In the genomic region with DNA sequence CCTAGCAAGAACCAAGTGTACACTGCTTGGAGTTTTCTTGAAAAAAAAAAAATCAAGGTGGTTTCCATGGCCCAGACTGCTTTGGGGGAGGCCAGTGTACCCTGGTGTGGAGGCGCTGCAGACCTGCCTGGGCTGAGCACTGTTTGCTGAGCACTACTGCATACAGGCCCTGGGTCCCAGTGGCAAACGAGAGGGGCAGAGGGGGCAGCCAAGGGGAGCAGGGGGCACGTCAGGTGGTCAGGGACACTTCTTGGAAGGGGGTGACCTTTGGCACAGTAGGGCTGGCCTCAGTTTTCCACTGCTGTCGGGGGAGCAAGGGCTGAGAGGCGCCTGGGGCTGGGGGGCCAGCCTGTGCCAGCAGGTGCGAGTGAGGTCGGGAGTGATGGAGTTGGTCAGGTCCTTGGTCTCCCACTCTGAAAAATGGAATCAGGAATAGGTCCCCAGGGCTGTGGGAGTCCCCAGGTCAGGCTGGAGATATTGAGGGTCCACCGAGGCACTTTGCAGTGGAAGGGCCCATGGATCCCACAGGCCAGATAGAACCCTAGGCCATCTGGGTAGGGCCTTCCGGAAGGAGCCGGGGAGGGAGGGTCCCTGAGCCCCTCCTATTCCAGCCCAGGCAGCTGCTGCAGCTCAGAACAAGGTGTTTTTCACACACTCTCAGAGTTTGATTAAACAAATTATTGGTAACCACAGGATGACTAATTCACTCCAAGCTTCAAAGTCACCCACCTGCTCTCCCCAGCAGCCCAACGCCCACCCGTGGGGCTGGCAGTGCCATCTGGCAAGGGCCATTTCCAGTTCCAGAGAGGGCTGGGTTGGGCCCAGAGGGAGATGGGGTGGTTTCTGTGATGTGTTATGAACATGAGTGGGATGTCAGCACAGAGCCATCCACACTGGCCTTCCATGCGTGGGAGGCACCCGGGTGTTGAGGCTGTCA, we compare ENCODE assay signal across 9 cellular contexts. TPM values are rescaled to one million over a fixed set of nuclear protein-coding genes. Genes with fewer than 3 reads are reported as not detected.
DNase-seq lines count a peak whose midpoint lies in the region; TF ChIP-seq lines count a peak whose summit lies in the region.
"Had no signal": no experiment of that assay in that cellular context is flagged by ENCODE, and none has a peak within 500 bp of the region (broad histone marks: within the 10 kb centered on the region; RNA-seq: fewer than 3 reads in every experiment).

No MANE protein-coding gene starts in this region.

- TF ChIP-seq CTCF in WERI-Rb-1 (IDR thresholded peaks at IDR 0.05; ENCODE audit: low read depth, low read length) (no peak), coronary artery (IDR thresholded peaks at IDR 0.05) (no peak), prostate gland (IDR thresholded peaks at IDR 0.05) (no peak)

- peak overlapping the region; percentile 50 for H3K4me3 ChIP-seq in WERI-Rb-1 (ENCODE audit: low read depth, low read length)
- H3K4me3 ChIP-seq in coronary artery = peak overlapping the region; percentile 91
- H3K4me3 ChIP-seq in prostate gland = peak overlapping the region; percentile 49 to 55

- H3K36me3 ChIP-seq in WERI-Rb-1 (no peaks in the 10 kb centered on the region), prostate gland (no peaks in the 10 kb centered on the region)
- H3K36me3 ChIP-seq: SJSA1 had no signal

- WGBS in prostate gland = 75% methylated on average over 14 of the region's 14 CpGs

- H3K27me3 ChIP-seq in WERI-Rb-1 (ENCODE audit: insufficient read depth, low read depth, severe bottlenecking) (no peaks in the 10 kb centered on the region), prostate gland (replicated peaks; ENCODE audit: insufficient read depth) (no peaks in the 10 kb centered on the region)

- no peak for TF ChIP-seq POLR2A in prostate gland (IDR thresholded peaks at IDR 0.05)

- intact Hi-C loops in prostate gland (cut with DNase I) = no loop called here

- peaks cover 7% of the 10 kb centered on the region for H3K4me1 ChIP-seq in prostate gland (replicated peaks)

- H3K9me3 ChIP-seq in WERI-Rb-1 (ENCODE audit: severe bottlenecking) = no peaks in the 10 kb centered on the region
- H3K9me3 ChIP-seq in prostate gland = no peaks in the 10 kb centered on the region
- H3K9me3 ChIP-seq: SJSA1 had no signal

- H3K27ac ChIP-seq in WERI-Rb-1 (peak overlapping the region; percentile 88; the same call in 1 of the 2 replicates), coronary artery (no peak overlapping the region), prostate gland (peak overlapping the region; percentile 86 to 90)
- H3K27ac ChIP-seq: SJSA1 had no signal

- DNase-seq in GM19238 (ENCODE audit: insufficient read length, low spot score) = peak; percentile 50
- DNase-seq in WERI-Rb-1 = no peak
- no peak for DNase-seq in coronary artery (ENCODE audit: low spot score)
- no peak for DNase-seq in prostate gland (ENCODE audit: low spot score)
- no peak for DNase-seq in SIG-M5 (lab: John Stamatoyannopoulos, UW)
- DNase-seq in AG20443 (ENCODE audit: low spot score) = no peak
- DNase-seq in NCI-H1105 treated with DMSO at 0.1 percent for 48 hours (lab: John Stamatoyannopoulos, UW) = no peak
- DNase-seq in NOMO-1 treated with dmso at 0.1 percent for 144 hours (lab: John Stamatoyannopoulos, UW; ENCODE audit: unreplicated experiment) = no peak

RNA-seq across cellular contexts. Expression of a gene that starts 3.5 kb away (rescaled TPM):
- total RNA-seq in prostate gland = 10 to 100 TPM in 1 of 2 donors, 1 to 10 TPM in 1; 4.1 to 21.5 TPM

Comparison
In these comparisons a context has a peak if more than half of its experiments do, and no peak if none do; other contexts are left out.
1. H3K27ac ChIP-seq: peak in WERI-Rb-1 (single experiment) and prostate gland (2 of 2); none in coronary artery (0 of 2).
2. Peak in every context shown above with its lines, with median percentiles within 50 percentile points of each other: H3K4me3 ChIP-seq.